In the genomic region with DNA sequence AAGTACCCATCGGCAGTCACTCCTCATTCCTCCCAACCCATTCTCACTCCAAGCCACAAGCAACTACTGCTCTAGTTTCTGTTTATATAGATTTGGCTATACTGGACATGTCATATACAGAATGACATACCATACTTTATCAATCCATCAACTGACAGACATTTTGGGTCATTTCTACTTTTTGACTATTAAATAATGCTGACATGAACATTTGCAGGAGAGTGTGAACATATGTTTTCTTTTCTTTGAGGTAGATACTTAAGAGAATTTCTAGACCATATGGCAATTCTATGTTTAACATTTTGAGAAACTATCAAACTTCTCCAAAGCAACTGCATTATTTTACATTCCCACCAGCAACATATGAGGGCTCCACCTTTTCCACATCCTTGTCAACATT, we compare ENCODE assay signal across 35 cellular contexts. TPM values are rescaled to one million over a fixed set of nuclear protein-coding genes. Genes with fewer than 3 reads are reported as not detected.
"Had no signal": no experiment of that assay in that cellular context is flagged by ENCODE, and none has a peak within 500 bp of the region (broad histone marks: within the 10 kb centered on the region; RNA-seq: fewer than 3 reads in every experiment).

No MANE protein-coding gene starts in this region.

- H3K36me3 ChIP-seq: ascending aorta, cardiac muscle cell had no signal

- H3K27ac ChIP-seq: ascending aorta, cardiac muscle cell, VCaP had no signal

- FAIRE-seq: bronchial epithelial cell, TTC549 had no signal

- H3K27ac Mint-ChIP-seq: activated B cell treated with CpG ODN at 0.5 μM for 24 hours; activated CD4-positive, alpha-beta memory T cell treated with anti-CD3 and anti-CD28 coated beads for 36 hours; activated CD4-positive, alpha-beta T cell treated with anti-CD3 and anti-CD28 coated beads, Interleukin-2, amount 10 ng/mL, durations not matched to agents 24 days and 14 days; activated CD8-positive, alpha-beta T cell treated with anti-CD3 and anti-CD28 coated beads for 36 hours; activated naive CD4-positive, alpha-beta T cell treated with anti-CD3 and anti-CD28 coated beads, Interleukin-2, amount 10 ng/mL, durations not matched to agents 7 days and 5 days; activated naive CD4-positive, alpha-beta T cell treated with anti-CD3 and anti-CD28 coated beads, Interleukin-2, amount 50 U/mL, for 24 hours; activated naive CD8-positive, alpha-beta T cell; activated naive CD8-positive, alpha-beta T cell treated with anti-CD3 and anti-CD28 coated beads, Interleukin-2, amount 10 ng/mL, durations not matched to agents 7 days and 5 days; activated naive CD8-positive, alpha-beta T cell treated with anti-CD3 and anti-CD28 coated beads, Interleukin-2, amount 50 U/mL, for 24 hours; activated T-cell treated with anti-CD3 and anti-CD28 coated beads, Interleukin-2, amount 50 U/mL, for 24 hours; activated T-helper 2 cell treated with anti-CD3 and anti-CD28 coated beads, Interferon-gamma antibody, Interleukin-2, Interleukin-4, amounts not matched to agents 10 μg/mL and 5 μg/mL and 100 μg/mL, durations not matched to agents 14 hours and 24 hours and 36 hours; brain; T-helper 1 cell treated with Interleukin-12 subunit alpha and Interleukin-12 subunit beta and Interleukin-4 antibody, amounts not matched to agents 30 μg/mL and 1 μg/mL, for 36 hours; T-helper 2 cell treated with Interferon-gamma antibody and Interleukin-4, amounts not matched to agents 5 μg/mL and 100 μg/mL, for 36 hours had no signal

- H3K36me3 Mint-ChIP-seq: activated naive CD4-positive, alpha-beta T cell treated with anti-CD3 and anti-CD28 coated beads, Interleukin-2, amount 10 ng/mL, durations not matched to agents 7 days and 5 days; activated naive CD4-positive, alpha-beta T cell treated with anti-CD3 and anti-CD28 coated beads, Interleukin-2, amount 50 U/mL, for 24 hours; activated naive CD8-positive, alpha-beta T cell treated with anti-CD3 and anti-CD28 coated beads, Interleukin-2, amount 10 ng/mL, durations not matched to agents 7 days and 5 days had no signal

- H3K4me3 ChIP-seq: ascending aorta, cardiac muscle cell had no signal

- H3K4me1 ChIP-seq: ascending aorta had no signal

- H3K4me3 Mint-ChIP-seq: activated B cell treated with CpG ODN at 0.5 μM for 24 hours; activated CD4-positive, alpha-beta memory T cell treated with anti-CD3 and anti-CD28 coated beads for 36 hours; activated CD4-positive, alpha-beta T cell treated with anti-CD3 and anti-CD28 coated beads, Interleukin-2, amount 10 ng/mL, durations not matched to agents 24 days and 14 days; activated CD8-positive, alpha-beta T cell treated with anti-CD3 and anti-CD28 coated beads for 36 hours; activated naive CD4-positive, alpha-beta T cell treated with anti-CD3 and anti-CD28 coated beads, Interleukin-2, amount 10 ng/mL, durations not matched to agents 7 days and 5 days; activated naive CD4-positive, alpha-beta T cell treated with anti-CD3 and anti-CD28 coated beads, Interleukin-2, amount 50 U/mL, for 24 hours; activated naive CD8-positive, alpha-beta T cell; activated naive CD8-positive, alpha-beta T cell treated with anti-CD3 and anti-CD28 coated beads, Interleukin-2, amount 10 ng/mL, durations not matched to agents 7 days and 5 days; activated naive CD8-positive, alpha-beta T cell treated with anti-CD3 and anti-CD28 coated beads, Interleukin-2, amount 50 U/mL, for 24 hours; activated T-cell treated with anti-CD3 and anti-CD28 coated beads, Interleukin-2, amount 50 U/mL, for 24 hours; brain; central memory CD8-positive, alpha-beta T cell; T-helper 1 cell treated with Interleukin-12 subunit alpha and Interleukin-12 subunit beta and Interleukin-4 antibody, amounts not matched to agents 30 μg/mL and 1 μg/mL, for 36 hours; T-helper 2 cell treated with Interferon-gamma antibody and Interleukin-4, amounts not matched to agents 5 μg/mL and 100 μg/mL, for 36 hours had no signal

- H3K9me3 Mint-ChIP-seq: activated B cell treated with CpG ODN at 0.5 μM for 24 hours; activated CD4-positive, alpha-beta memory T cell treated with anti-CD3 and anti-CD28 coated beads for 36 hours; activated CD4-positive, alpha-beta T cell treated with anti-CD3 and anti-CD28 coated beads, Interleukin-2, amount 10 ng/mL, durations not matched to agents 24 days and 14 days; activated CD8-positive, alpha-beta T cell treated with anti-CD3 and anti-CD28 coated beads for 36 hours; activated naive CD4-positive, alpha-beta T cell treated with anti-CD3 and anti-CD28 coated beads, Interleukin-2, amount 10 ng/mL, durations not matched to agents 7 days and 5 days; activated naive CD4-positive, alpha-beta T cell treated with anti-CD3 and anti-CD28 coated beads, Interleukin-2, amount 50 U/mL, for 24 hours; activated naive CD8-positive, alpha-beta T cell treated with anti-CD3 and anti-CD28 coated beads, Interleukin-2, amount 10 ng/mL, durations not matched to agents 7 days and 5 days; activated naive CD8-positive, alpha-beta T cell treated with anti-CD3 and anti-CD28 coated beads, Interleukin-2, amount 50 U/mL, for 24 hours; activated T-cell treated with anti-CD3 and anti-CD28 coated beads, Interleukin-2, amount 50 U/mL, for 24 hours; activated T-helper 2 cell treated with anti-CD3 and anti-CD28 coated beads, Interferon-gamma antibody, Interleukin-2, Interleukin-4, amounts not matched to agents 10 μg/mL and 5 μg/mL and 100 μg/mL, durations not matched to agents 14 hours and 24 hours and 36 hours; brain; central memory CD8-positive, alpha-beta T cell; T-helper 1 cell treated with Interleukin-12 subunit alpha and Interleukin-12 subunit beta and Interleukin-4 antibody, amounts not matched to agents 30 μg/mL and 1 μg/mL, for 36 hours; T-helper 2 cell treated with Interferon-gamma antibody and Interleukin-4, amounts not matched to agents 5 μg/mL and 100 μg/mL, for 36 hours had no signal

- ATAC-seq: activated CD8-positive, alpha-beta T cell treated with anti-CD3 and anti-CD28 coated beads for 36 hours; activated naive CD8-positive, alpha-beta T cell treated with anti-CD3 and anti-CD28 coated beads, Interleukin-2, amount 50 U/mL, for 24 hours had no signal

- H3K27me3 ChIP-seq: ascending aorta, cardiac muscle cell had no signal

- H3K27me3 Mint-ChIP-seq: activated B cell treated with CpG ODN at 0.5 μM for 24 hours; activated CD4-positive, alpha-beta memory T cell treated with anti-CD3 and anti-CD28 coated beads for 36 hours; activated CD8-positive, alpha-beta T cell treated with anti-CD3 and anti-CD28 coated beads for 36 hours; activated naive CD4-positive, alpha-beta T cell treated with anti-CD3 and anti-CD28 coated beads, Interleukin-2, amount 10 ng/mL, durations not matched to agents 7 days and 5 days; activated naive CD4-positive, alpha-beta T cell treated with anti-CD3 and anti-CD28 coated beads, Interleukin-2, amount 50 U/mL, for 24 hours; activated naive CD8-positive, alpha-beta T cell; activated naive CD8-positive, alpha-beta T cell treated with anti-CD3 and anti-CD28 coated beads, Interleukin-2, amount 10 ng/mL, durations not matched to agents 7 days and 5 days; activated naive CD8-positive, alpha-beta T cell treated with anti-CD3 and anti-CD28 coated beads, Interleukin-2, amount 50 U/mL, for 24 hours; activated T-cell treated with anti-CD3 and anti-CD28 coated beads, Interleukin-2, amount 50 U/mL, for 24 hours; brain; central memory CD8-positive, alpha-beta T cell had no signal

- H3K9me3 ChIP-seq: ascending aorta had no signal

- DNase-seq: activated B cell treated with CpG ODN at 0.5 μM for 24 hours; activated CD4-positive, alpha-beta memory T cell treated with anti-CD3 and anti-CD28 coated beads for 36 hours; activated CD4-positive, alpha-beta T cell treated with anti-CD3 and anti-CD28 coated beads for 4 hours; activated CD4-positive, alpha-beta T cell treated with anti-CD3 and anti-CD28 coated beads, Interleukin-2, amount 10 ng/mL, durations not matched to agents 24 days and 14 days; activated CD4-positive, alpha-beta T cell treated with anti-CD3 and anti-CD28 coated beads, Interleukin-2, amount 50 U/mL, for 1 hour; activated CD4-positive, alpha-beta T cell treated with anti-CD3 and anti-CD28 coated beads, Interleukin-2, amount 50 U/mL, for 4 hours; activated CD4-positive, CD25-positive, alpha-beta regulatory T cell treated with anti-CD3 and anti-CD28 coated beads, Interleukin-2, amount 50 U/mL, for 72 hours; activated CD8-positive, alpha-beta T cell treated with anti-CD3 and anti-CD28 coated beads for 36 hours; activated effector memory CD4-positive, alpha-beta T cell treated with Interleukin-2 at 50 U/mL for 16 hours; activated gamma-delta T cell; activated naive CD4-positive, alpha-beta T cell treated with anti-CD3 and anti-CD28 coated beads, Interleukin-2, amount 10 ng/mL, durations not matched to agents 7 days and 5 days; activated naive CD4-positive, alpha-beta T cell treated with Interleukin-2 at 50 U/mL for 16 hours; activated naive CD8-positive, alpha-beta T cell treated with anti-CD3 and anti-CD28 coated beads, Interleukin-2, amount 10 ng/mL, durations not matched to agents 7 days and 5 days; activated naive CD8-positive, alpha-beta T cell treated with anti-CD3 and anti-CD28 coated beads, Interleukin-2, amount 50 U/mL, for 24 hours; activated T-cell treated with anti-CD3 and anti-CD28 coated beads for 4 hours; activated T-cell treated with anti-CD3 and anti-CD28 coated beads, Interleukin-2, amount 50 U/mL, for 24 hours; activated T-cell treated with anti-CD3 and anti-CD28 coated beads, Interleukin-2, amount 50 U/mL, for 48 hours; amygdala; anterior cingulate cortex; caudate nucleus; cerebellar nuclear complex; T-helper 2 cell; T-helper 9 cell had no signal

- H3K4me1 Mint-ChIP-seq: activated B cell treated with CpG ODN at 0.5 μM for 24 hours; activated CD4-positive, alpha-beta T cell treated with anti-CD3 and anti-CD28 coated beads, Interleukin-2, amount 10 ng/mL, durations not matched to agents 24 days and 14 days; activated naive CD4-positive, alpha-beta T cell treated with anti-CD3 and anti-CD28 coated beads, Interleukin-2, amount 10 ng/mL, durations not matched to agents 7 days and 5 days; activated naive CD4-positive, alpha-beta T cell treated with anti-CD3 and anti-CD28 coated beads, Interleukin-2, amount 50 U/mL, for 24 hours; activated naive CD8-positive, alpha-beta T cell treated with anti-CD3 and anti-CD28 coated beads, Interleukin-2, amount 10 ng/mL, durations not matched to agents 7 days and 5 days; activated naive CD8-positive, alpha-beta T cell treated with anti-CD3 and anti-CD28 coated beads, Interleukin-2, amount 50 U/mL, for 24 hours; brain had no signal

RNA-seq across cellular contexts. Expression of gene NMUR1, which starts 32.6 kb away (rescaled TPM):
- total RNA-seq: activated B cell treated with CpG ODN at 0.5 μM for 24 hours; activated CD4-positive, alpha-beta T cell treated with anti-CD3 and anti-CD28 coated beads, Interleukin-2, amount 10 ng/mL, durations not matched to agents 24 days and 14 days; bronchial epithelial cell had no signal
- polyA plus RNA-seq: cardiac muscle cell had no signal
